Comparison of ENCODE assay signal across 9 cellular contexts in genomic region chr1:205449750-205450443, GRCh38. TPM values are rescaled to one million over a fixed set of nuclear protein-coding genes. Genes with fewer than 3 reads are reported as not detected.
DNase-seq lines count a peak whose midpoint lies in the region; ATAC-seq, FAIRE-seq and TF ChIP-seq lines count a peak whose summit lies in the region.
"Had no signal": no experiment of that assay in that cellular context is flagged by ENCODE, and none has a peak within 500 bp of the region (broad histone marks: within the 10 kb centered on the region; RNA-seq: fewer than 3 reads in every experiment).

No MANE protein-coding gene starts in this region.

- peaks cover 37 to 39% of the 10 kb centered on the region in 2 experiments; a peak in 4 of 5 replicates for H3K4me1 ChIP-seq in K562 (replicated peaks in 1 of 2; ENCODE audit: control insufficient read depth in 2 of 2, insufficient read depth in 2 of 2, low read length in 2 of 2)

- H3K4me2 ChIP-seq in K562 (ENCODE audit: insufficient read depth, low read length), result peak overlapping the region; percentile 72

- no peaks in the 10 kb centered on the region for H3K9me3 Mint-ChIP-seq in nephron progenitor cell
- H3K9me3 Mint-ChIP-seq: dendritic cell treated with granulocyte-macrophage colony-stimulating factor and Interleukin-4, amounts not matched to agents 40 ng/mL and 50 ng/mL, for 4 days had no signal

- H3K27ac ChIP-seq in K562 (ENCODE audit: extremely low read depth, low read depth, low read length), result peak overlapping the region; percentile 61

- no peaks in the 10 kb centered on the region for H4K20me1 ChIP-seq in K562 (replicated peaks; ENCODE audit: control insufficient read depth, insufficient read depth, low read length)

- CTCF ChIA-PET in K562 (lab: Yijun Ruan, JAX; ENCODE audit: low intra/inter-chr PET ratio), result interaction anchor here (0.6 kb wide), 1 partner anchor 66 kb away, joined by 10 read pairs; no protein-coding TSS in a partner anchor

- H3K27me3 ChIP-seq in K562 (ENCODE audit: control insufficient read depth in 2 of 2, insufficient read depth in 2 of 2, low read length in 2 of 2), result peaks cover 3 to 17% of the 10 kb centered on the region in 2 experiments; a peak in 4 of 5 replicates

- peak; percentile 78 for FAIRE-seq in K562 (lab: Jason Lieb, UNC)

- H3K4me3 Mint-ChIP-seq in nephron progenitor cell, result peak overlapping the region; percentile 82
- H3K4me3 Mint-ChIP-seq: dendritic cell treated with granulocyte-macrophage colony-stimulating factor and Interleukin-4, amounts not matched to agents 40 ng/mL and 50 ng/mL, for 4 days had no signal

- no peak for TF ChIP-seq RAD21 in K562 (CRISPR knock-in tag; conservative IDR thresholded peaks at IDR 0.05 in 1 of 2, IDR thresholded peaks at IDR 0.05 in 1 of 2)

- no TSS peak for BruUV-seq in K562 (replicated peaks; lab: Mats Ljungman, UMichigan)

- 0% methylated on average over 6 of the region's 18 CpGs for WGBS in K562 (ENCODE audit: insufficient coverage, low coverage, missing lambda C conversion rate)

- H2AFZ ChIP-seq in K562 (ENCODE audit: low read depth, low read length), result peak overlapping the region; percentile 77

- DNase-seq in Daoy (ENCODE audit: low read depth) (peak; percentile 93), NCI-H2196 (lab: John Stamatoyannopoulos, UW; ENCODE audit: unreplicated experiment) (peak; percentile 60), K562 (ENCODE audit: extremely low read depth in 1 of 4, low spot score in 3 of 4) (peak; percentile 89 to 97 (median 95)), nephron progenitor cell (peak; percentile 77), GM19240 (ENCODE audit: insufficient read length, low spot score) (no peak), GM19238 (ENCODE audit: insufficient read length, low spot score) (no peak)

- in situ Hi-C loops in K562 (cut with MboI), result no loop called here

- H3K9ac ChIP-seq in K562 (ENCODE audit: insufficient read depth in 1 of 2, low read depth in 2 of 2, low read length in 2 of 2), result peak overlapping the region; percentile 58 to 66; a peak in 3 of 4 replicates

- intact Hi-C loops in K562 (cut with micrococcal nuclease), result no loop called here

- H3K36me3 Mint-ChIP-seq in nephron progenitor cell (ENCODE audit: low read depth), result no peaks in the 10 kb centered on the region

- no peaks in the 10 kb centered on the region for H3K36me3 ChIP-seq in K562 (ENCODE audit: control insufficient read depth, insufficient read depth, low read length)

- POLR2A ChIA-PET in K562 (lab: Yijun Ruan, JAX), result interaction anchor here (0.5 to 2.2 kb wide), 5 partner anchors 9 to 73 kb away, joined by 3 to 11 read pairs (median 4); no protein-coding TSS in a partner anchor

- H3K4me3 ChIP-seq in K562, result peak overlapping the region; percentile 38

- no peaks in the 10 kb centered on the region for H3K9me1 ChIP-seq in K562 (ENCODE audit: control insufficient read depth, insufficient read depth, low read length)

- H3K9me3 ChIP-seq in K562 (replicated peaks; ENCODE audit: control insufficient read depth, insufficient read depth, low read depth, low read length), result no peaks in the 10 kb centered on the region

- peaks cover 100% of the 10 kb centered on the region for H3K4me1 Mint-ChIP-seq in nephron progenitor cell

- no peak for TF ChIP-seq EP300 in K562 (IDR thresholded peaks at IDR 0.05; ENCODE audit: low read length)

- peaks cover 12% of the 10 kb centered on the region for H3K27me3 Mint-ChIP-seq in nephron progenitor cell (ENCODE audit: low read depth, poor library complexity)

- peak overlapping the region; percentile 96 for H3K27ac Mint-ChIP-seq in nephron progenitor cell
- H3K27ac Mint-ChIP-seq: dendritic cell treated with granulocyte-macrophage colony-stimulating factor and Interleukin-4, amounts not matched to agents 40 ng/mL and 50 ng/mL, for 4 days had no signal

- ATAC-seq in K562 (peak; percentile 87), HG03378 (IDR thresholded peaks at IDR 0.05; ENCODE audit: unreplicated experiment) (no peak), HG03521 (IDR thresholded peaks at IDR 0.05; ENCODE audit: unreplicated experiment) (no peak)

- TF ChIP-seq POLR2A in K562 (conservative IDR thresholded peaks at IDR 0.05), result peak; percentile 55

- TF ChIP-seq CTCF in K562 (IDR thresholded peaks at IDR 0.05 in 2 of 3, conservative IDR thresholded peaks at IDR 0.05 in 1 of 3; ENCODE audit: insufficient read depth in 2 of 3, low read depth in 1 of 3, low read length in 3 of 3) (no peak; a peak in 1 of 6 replicates), nephron progenitor cell (IDR thresholded peaks at IDR 0.05) (no peak)

- H3K79me2 ChIP-seq in K562 (ENCODE audit: control insufficient read depth, insufficient read depth, low read length), result peaks cover 10% of the 10 kb centered on the region; the same call in 2 of the 3 replicates

TF ChIP-seq in K562, 482 proteins besides CTCF, POLR2A, EP300 and RAD21 (continues in another document):
- no peak for TF ChIP-seq PTTG1 (tag; IDR thresholded peaks at IDR 0.05; ENCODE audit: low read depth)
- TF ChIP-seq RB1 (IDR thresholded peaks at IDR 0.05; ENCODE audit: low read depth), result no peak
- TF ChIP-seq CREM (IDR thresholded peaks at IDR 0.05; ENCODE audit: low read depth), result no peak
- TF ChIP-seq POLR2B (IDR thresholded peaks at IDR 0.05; ENCODE audit: low read depth, partially characterized antibody), result no peak
- peak; percentile 83; the same call in 1 of the 2 replicates for TF ChIP-seq CAMTA2 (CRISPR knock-in tag; conservative IDR thresholded peaks at IDR 0.05)
- no peak for TF ChIP-seq HCFC1 (IDR thresholded peaks at IDR 0.05; ENCODE audit: low read depth, low read length)
- TF ChIP-seq NFYB (IDR thresholded peaks at IDR 0.05; ENCODE audit: extremely low read depth, insufficient read length), result peak; percentile 12

RNA-seq across cellular contexts. Expression of gene BLACAT1, which starts 5.9 kb away (rescaled TPM):
- total RNA-seq in Daoy (2014; rRNA removed; shearing (Covaris generic)), result 0.30 and 0.86 TPM in 2 replicates
- total RNA-seq in K562 (2011; cell fraction: chromatin; rRNA removed; ENCODE audit: low replicate concordance), result 5.4 and 17.4 TPM in 2 replicates
- 5.8 and 9.7 TPM in 2 replicates for total RNA-seq in K562 (2011; cell fraction: nucleolus; rRNA removed)
- 7.8 and 9.5 TPM in 2 replicates for total RNA-seq in K562 (2011; cell fraction: nucleoplasm; rRNA removed)
- total RNA-seq in K562 (2014; rRNA removed), result 0.37 and 0.73 TPM in 2 replicates
- total RNA-seq in K562 (2014; rRNA removed; fragmentation: Illumina TruSeq; extraction: Trizol), result 0.73 and 1.1 TPM in 2 replicates
- 0.45 and 0.47 TPM in 2 replicates for total RNA-seq in K562 (2015; rRNA removed; fragmentation: Illumina TruSeq; extraction: Trizol)
- total RNA-seq in K562 (2021), result 0.83 and 1.0 TPM in 2 replicates
- 3.4 and 5.9 TPM in 2 replicates for polyA plus RNA-seq in K562 (2011; rRNA removed)
- 2.6 and 3.6 TPM in 2 replicates for polyA plus RNA-seq in K562 (2011; cell fraction: cytosol; rRNA removed)
- polyA plus RNA-seq in K562 (2011; cell fraction: nucleus; rRNA removed), result 7.5 and 19.7 TPM in 2 replicates
- polyA plus RNA-seq in K562 (2012), result 1.2 and 3.3 TPM in 2 replicates
- 1.2 and 1.6 TPM in 2 replicates for polyA plus RNA-seq in K562 (2014; fragmentation: Illumina TruSeq; extraction: Trizol)
- under 1 TPM; 0.10 to 0.17 TPM for polyA plus RNA-seq in K562 (2014; fragmentation: Nextera tagmentation; extraction: Ambion mirVana)
- polyA plus RNA-seq in K562 (2014; rRNA removed), result 0.84 and 1.3 TPM in 2 replicates
- 3.0 and 5.2 TPM in 2 replicates for polyA minus RNA-seq in K562 (2011; rRNA and poly(A)+ RNA removed)
- polyA minus RNA-seq in K562 (2011; cell fraction: cytosol; rRNA and poly(A)+ RNA removed), result 0.55 and 1.3 TPM in 2 replicates
- 3.4 and 4.8 TPM in 2 replicates for polyA minus RNA-seq in K562 (2011; cell fraction: nucleus; rRNA and poly(A)+ RNA removed)

RNA-seq across cellular contexts. Expression of gene LEMD1, which starts 28.0 kb away (rescaled TPM):
- 0.74 TPM in 1 of 2 replicates, not detected in the other for total RNA-seq in Daoy (2014; rRNA removed; shearing (Covaris generic))
- 2.9 and 13.1 TPM in 2 replicates for total RNA-seq in K562 (2011; cell fraction: chromatin; rRNA removed; ENCODE audit: low replicate concordance)
- total RNA-seq in K562 (2011; cell fraction: nucleolus; rRNA removed), result 6.3 and 10.7 TPM in 2 replicates
- 4.1 and 5.0 TPM in 2 replicates for total RNA-seq in K562 (2011; cell fraction: nucleoplasm; rRNA removed)
- total RNA-seq in K562 (2014; rRNA removed), result 0.54 and 1.0 TPM in 2 replicates
- total RNA-seq in K562 (2014; rRNA removed; fragmentation: Illumina TruSeq; extraction: Trizol), result 0.36 and 0.41 TPM in 2 replicates
- total RNA-seq in K562 (2015; rRNA removed; fragmentation: Illumina TruSeq; extraction: Trizol), result 0.79 and 0.80 TPM in 2 replicates
- total RNA-seq in K562 (2021), result 0.47 and 0.60 TPM in 2 replicates
- 2.0 and 2.4 TPM in 2 replicates for polyA plus RNA-seq in K562 (2011; rRNA removed)
- polyA plus RNA-seq in K562 (2011; cell fraction: cytosol; rRNA removed), result 1.1 and 3.8 TPM in 2 replicates
- 3.4 and 14.8 TPM in 2 replicates for polyA plus RNA-seq in K562 (2011; cell fraction: nucleus; rRNA removed)
- polyA plus RNA-seq in K562 (2012), result 0.62 and 1.6 TPM in 2 replicates
- 0.79 and 1.2 TPM in 2 replicates for polyA plus RNA-seq in K562 (2014; fragmentation: Illumina TruSeq; extraction: Trizol)
- polyA plus RNA-seq in K562 (2014; fragmentation: Nextera tagmentation; extraction: Ambion mirVana), result under 1 TPM in 1 of 2 experiments, not detected in 1; 0.11 TPM
- polyA plus RNA-seq in K562 (2014; rRNA removed), result 0.27 TPM in 1 of 2 replicates, not detected in the other
- 1.9 and 3.9 TPM in 2 replicates for polyA minus RNA-seq in K562 (2011; rRNA and poly(A)+ RNA removed)
- polyA minus RNA-seq in K562 (2011; cell fraction: cytosol; rRNA and poly(A)+ RNA removed), result 2.3 and 3.0 TPM in 2 replicates
- 5.6 and 12.5 TPM in 2 replicates for polyA minus RNA-seq in K562 (2011; cell fraction: nucleus; rRNA and poly(A)+ RNA removed)

RNA-seq across cellular contexts. Expression of gene CDK18, which starts 54.6 kb away (rescaled TPM):
- total RNA-seq in Daoy (2014; rRNA removed; shearing (Covaris generic)), result 0.60 and 0.80 TPM in 2 replicates
- total RNA-seq in K562 (2011; cell fraction: chromatin; rRNA removed; ENCODE audit: low replicate concordance), result 0.63 and 3.1 TPM in 2 replicates
- 0.92 and 1.2 TPM in 2 replicates for total RNA-seq in K562 (2011; cell fraction: nucleolus; rRNA removed)
- 1.0 and 1.7 TPM in 2 replicates for total RNA-seq in K562 (2011; cell fraction: nucleoplasm; rRNA removed)
- total RNA-seq in K562 (2014; rRNA removed) (0.05 TPM in 1 of 2 replicates, not detected in the other), K562 (2014; rRNA removed; fragmentation: Illumina TruSeq; extraction: Trizol) (0.07 TPM in 1 of 2 replicates, not detected in the other), K562 (2015; rRNA removed; fragmentation: Illumina TruSeq; extraction: Trizol) (0.23 and 0.69 TPM in 2 replicates), K562 (2021) (0.34 and 0.44 TPM in 2 replicates)
- polyA plus RNA-seq in K562 (2011; rRNA removed) (0.17 and 0.20 TPM in 2 replicates), K562 (2014; fragmentation: Illumina TruSeq; extraction: Trizol) (0.51 and 0.61 TPM in 2 replicates), K562 (2014; fragmentation: Nextera tagmentation; extraction: Ambion mirVana) (not detected), K562 (2014; rRNA removed) (0.08 and 0.19 TPM in 2 replicates)
- 0.06 and 0.25 TPM in 2 replicates for polyA plus RNA-seq in K562 (2011; cell fraction: cytosol; rRNA removed)
- polyA plus RNA-seq in K562 (2011; cell fraction: nucleus; rRNA removed), result 0.51 and 1.9 TPM in 2 replicates
- polyA plus RNA-seq in K562 (2012), result 0.46 and 1.4 TPM in 2 replicates
- 0.18 and 0.28 TPM in 2 replicates for polyA minus RNA-seq in K562 (2011; rRNA and poly(A)+ RNA removed)
- polyA minus RNA-seq in K562 (2011; cell fraction: cytosol; rRNA and poly(A)+ RNA removed), result not detected in 2 replicates
- polyA minus RNA-seq in K562 (2011; cell fraction: nucleus; rRNA and poly(A)+ RNA removed), result 0.56 and 1.6 TPM in 2 replicates

Comparison
In these comparisons a context has a peak if more than half of its experiments do, and no peak if none do; other contexts are left out.
1. DNase-seq: peak in Daoy (single experiment), NCI-H2196 (single experiment), K562 (4 of 4) and nephron progenitor cell (single experiment); none in GM19240 (single experiment) and GM19238 (single experiment).